Comparison of ENCODE assay signal across 23 cellular contexts in genomic region chr18:54939375-54939917, GRCh38. TPM values are rescaled to one million over a fixed set of nuclear protein-coding genes. Genes with fewer than 3 reads are reported as not detected.
"Had no signal": no experiment of that assay in that cellular context is flagged by ENCODE, and none has a peak within 500 bp of the region (broad histone marks: within the 10 kb centered on the region; RNA-seq: fewer than 3 reads in every experiment).

No MANE protein-coding gene starts in this region.

- H3K27me3 Mint-ChIP-seq: activated CD4-positive, alpha-beta memory T cell treated with anti-CD3 and anti-CD28 coated beads for 36 hours; activated CD8-positive, alpha-beta memory T cell treated with anti-CD3 and anti-CD28 coated beads, Interleukin-2, amount 10 ng/mL, durations not matched to agents 7 days and 5 days; activated T-cell treated with anti-CD3 and anti-CD28 coated beads, Interleukin-2, amount 50 U/mL, for 24 hours had no signal

- H3K27ac ChIP-seq: dorsolateral prefrontal cortex, hepatocyte, left lung, right atrium auricular region, tibial nerve, vagina, VCaP had no signal

- H3K4me1 Mint-ChIP-seq: activated CD8-positive, alpha-beta memory T cell treated with anti-CD3 and anti-CD28 coated beads, Interleukin-2, amount 10 ng/mL, durations not matched to agents 7 days and 5 days; activated naive CD4-positive, alpha-beta T cell treated with anti-CD3 and anti-CD28 coated beads, Interleukin-2, amount 10 ng/mL, durations not matched to agents 7 days and 5 days had no signal

- DNase-seq: activated CD4-positive, alpha-beta memory T cell treated with anti-CD3 and anti-CD28 coated beads for 36 hours; activated CD4-positive, alpha-beta T cell treated with anti-CD3 and anti-CD28 coated beads for 1 hour; activated CD8-positive, alpha-beta memory T cell treated with anti-CD3 and anti-CD28 coated beads, Interleukin-2, amount 10 ng/mL, durations not matched to agents 7 days and 5 days; activated naive CD4-positive, alpha-beta T cell treated with anti-CD3 and anti-CD28 coated beads, Interleukin-2, amount 10 ng/mL, durations not matched to agents 7 days and 5 days; activated T-cell treated with anti-CD3 and anti-CD28 coated beads, Interleukin-2, amount 50 U/mL, for 24 hours; dorsolateral prefrontal cortex; erythroblast; left lung; mammary epithelial cell; mucosa of descending colon; natural killer cell; posterior cingulate gyrus; small intestine; stimulated activated CD4-positive, alpha-beta T cell treated with anti-CD3 and anti-CD28 coated beads, Interleukin-4, amount 100 ng/mL, for 24 hours; stimulated activated naive CD4-positive, alpha-beta T cell treated with Interleukin-2 at 50 U/mL for 16 hours; substantia nigra; T1000 had no signal

- H3K27ac Mint-ChIP-seq: activated CD4-positive, alpha-beta memory T cell treated with anti-CD3 and anti-CD28 coated beads for 36 hours; activated CD8-positive, alpha-beta memory T cell treated with anti-CD3 and anti-CD28 coated beads, Interleukin-2, amount 10 ng/mL, durations not matched to agents 7 days and 5 days; activated naive CD4-positive, alpha-beta T cell treated with anti-CD3 and anti-CD28 coated beads, Interleukin-2, amount 10 ng/mL, durations not matched to agents 7 days and 5 days; activated T-cell treated with anti-CD3 and anti-CD28 coated beads, Interleukin-2, amount 50 U/mL, for 24 hours had no signal

- ATAC-seq: activated CD8-positive, alpha-beta memory T cell treated with anti-CD3 and anti-CD28 coated beads, Interleukin-2, amount 10 ng/mL, durations not matched to agents 7 days and 5 days; left lung; mucosa of descending colon had no signal

- H3K27me3 ChIP-seq: hepatocyte, left lung, right atrium auricular region, tibial nerve, vagina had no signal

- H3K4me1 ChIP-seq: right atrium auricular region, tibial nerve, vagina had no signal

- H3K9me3 ChIP-seq: left lung, mucosa of descending colon, right atrium auricular region, tibial nerve, vagina had no signal

- H3K36me3 ChIP-seq: left lung, right atrium auricular region, tibial nerve, vagina had no signal

- H3K4me3 ChIP-seq: dorsolateral prefrontal cortex, hepatocyte, left lung, mucosa of descending colon, right atrium auricular region, tibial nerve, vagina had no signal

- H3K4me3 Mint-ChIP-seq: activated CD4-positive, alpha-beta memory T cell treated with anti-CD3 and anti-CD28 coated beads for 36 hours; activated CD8-positive, alpha-beta memory T cell treated with anti-CD3 and anti-CD28 coated beads, Interleukin-2, amount 10 ng/mL, durations not matched to agents 7 days and 5 days; activated naive CD4-positive, alpha-beta T cell treated with anti-CD3 and anti-CD28 coated beads, Interleukin-2, amount 10 ng/mL, durations not matched to agents 7 days and 5 days; activated T-cell treated with anti-CD3 and anti-CD28 coated beads, Interleukin-2, amount 50 U/mL, for 24 hours; natural killer cell had no signal

- H3K36me3 Mint-ChIP-seq: activated CD4-positive, alpha-beta memory T cell treated with anti-CD3 and anti-CD28 coated beads for 36 hours; activated CD8-positive, alpha-beta memory T cell treated with anti-CD3 and anti-CD28 coated beads, Interleukin-2, amount 10 ng/mL, durations not matched to agents 7 days and 5 days; activated naive CD4-positive, alpha-beta T cell treated with anti-CD3 and anti-CD28 coated beads, Interleukin-2, amount 10 ng/mL, durations not matched to agents 7 days and 5 days; natural killer cell had no signal

- H3K9me3 Mint-ChIP-seq: activated CD4-positive, alpha-beta memory T cell treated with anti-CD3 and anti-CD28 coated beads for 36 hours; activated naive CD4-positive, alpha-beta T cell treated with anti-CD3 and anti-CD28 coated beads, Interleukin-2, amount 10 ng/mL, durations not matched to agents 7 days and 5 days; activated T-cell treated with anti-CD3 and anti-CD28 coated beads, Interleukin-2, amount 50 U/mL, for 24 hours; natural killer cell had no signal

RNA-seq across cellular contexts. Expression of gene CCDC68, which starts 19.8 kb away (rescaled TPM):
- total RNA-seq: activated CD4-positive, alpha-beta memory T cell treated with anti-CD3 and anti-CD28 coated beads for 36 hours; activated CD8-positive, alpha-beta memory T cell treated with anti-CD3 and anti-CD28 coated beads, Interleukin-2, amount 10 ng/mL, durations not matched to agents 7 days and 5 days; chondrocyte; natural killer cell had no signal
